Comparison of ENCODE assay signal across 8 cellular contexts in genomic region chr16:970379-970765, GRCh38. TPM values are rescaled to one million over a fixed set of nuclear protein-coding genes. Genes with fewer than 3 reads are reported as not detected.
A peak's percentile ranks its signal among the peaks of the same experiment; 100 is the strongest.
DNase-seq lines count a peak whose midpoint lies in the region; ATAC-seq and TF ChIP-seq lines count a peak whose summit lies in the region.

No MANE protein-coding gene starts in this region.

- H3K79me2 ChIP-seq in mesendoderm (ENCODE audit: control insufficient read depth, insufficient read depth, low read length) = no peaks in the 10 kb centered on the region

- ATAC-seq in GM18511 (IDR thresholded peaks at IDR 0.05; ENCODE audit: unreplicated experiment) (peak; percentile 53), HG03457 (IDR thresholded peaks at IDR 0.05; ENCODE audit: unreplicated experiment) (peak; percentile 18), GM18519 (IDR thresholded peaks at IDR 0.05; ENCODE audit: low FRiP score, unreplicated experiment) (no peak), GM18873 (IDR thresholded peaks at IDR 0.05; ENCODE audit: low FRiP score, unreplicated experiment) (no peak)

- H3K4ac ChIP-seq in mesendoderm (ENCODE audit: low read depth, low read length) = peak overlapping the region; percentile 58

- H3K9ac ChIP-seq in mesendoderm (ENCODE audit: low read length) = peak overlapping the region; percentile 89

- peak overlapping the region; percentile 66 for H3K4me2 ChIP-seq in mesendoderm (ENCODE audit: low read length)

- peak overlapping the region; percentile 45 for H3K23ac ChIP-seq in mesendoderm (ENCODE audit: low read length)

- H2BK120ac ChIP-seq in mesendoderm (ENCODE audit: low read depth, low read length) = no peak overlapping the region

- WGBS in mesendoderm (ENCODE audit: extremely low coverage, insufficient coverage, low lambda C conversion rate) = no CpG with 5 or more reads among the region's 43 CpGs

- no peak overlapping the region for H2BK15ac ChIP-seq in mesendoderm (replicated peaks; ENCODE audit: low read depth)

- no peak overlapping the region for H2AK5ac ChIP-seq in mesendoderm (ENCODE audit: low read length)

- no peak for TF ChIP-seq CTCF in cardiac fibroblast (IDR thresholded peaks at IDR 0.05; ENCODE audit: low read depth, low read length)

- peak overlapping the region; percentile 33 for H3K18ac ChIP-seq in mesendoderm (ENCODE audit: low read length)

- H4K8ac ChIP-seq in mesendoderm (ENCODE audit: low read depth, low read length) = no peak overlapping the region

- peaks cover 3% of the 10 kb centered on the region for H3K79me1 ChIP-seq in mesendoderm (ENCODE audit: low read length)

- H3K27me3 ChIP-seq in mesendoderm (ENCODE audit: insufficient read depth, low read length, poor library complexity) = no peaks in the 10 kb centered on the region

- H3K4me1 ChIP-seq in mesendoderm (ENCODE audit: control insufficient read depth, low read depth, low read length) = no peaks in the 10 kb centered on the region

- no peak overlapping the region for H4K5ac ChIP-seq in mesendoderm (ENCODE audit: low read length)

- peak overlapping the region; percentile 67 to 80 for H3K4me3 ChIP-seq in cardiac fibroblast (replicated peaks in 1 of 2; ENCODE audit: low read depth in 2 of 2, low read length in 2 of 2)
- peak overlapping the region; percentile 64 for H3K4me3 ChIP-seq in mesendoderm (ENCODE audit: low read length)

- H3K27ac ChIP-seq in mesendoderm (ENCODE audit: low read depth, low read length) = no peak overlapping the region

- DNase-seq in cardiac fibroblast (ENCODE audit: low read depth in 2 of 2) = no peak
- DNase-seq in mesendoderm = no peak
- DNase-seq in COLO829 (ENCODE audit: low spot score) = no peak
- no peak for DNase-seq in NCI-H226

- H3K36me3 ChIP-seq in mesendoderm (ENCODE audit: control insufficient read depth, insufficient read depth, low read length) = no peaks in the 10 kb centered on the region

- H2BK5ac ChIP-seq in mesendoderm (ENCODE audit: low read length) = no peak overlapping the region

- peak overlapping the region; percentile 95 for H3K56ac ChIP-seq in mesendoderm (ENCODE audit: low read length)

RNA-seq across cellular contexts. Expression of gene LMF1, which starts 0.4 kb away (rescaled TPM):
- polyA plus RNA-seq in mesendoderm (2013, experiment 1 of 2) = 1.7 TPM
- polyA plus RNA-seq in mesendoderm (2013, experiment 2 of 2) = 1.3 TPM

RNA-seq across cellular contexts. Expression of gene SOX8, which starts 11.2 kb away (rescaled TPM):
- 1.8 TPM for polyA plus RNA-seq in mesendoderm (2013, experiment 1 of 2)
- polyA plus RNA-seq in mesendoderm (2013, experiment 2 of 2) = 1.8 TPM

Comparison
In these comparisons a context has a peak if more than half of its experiments do, and no peak if none do; other contexts are left out.
1. ATAC-seq: peak in GM18511 (single experiment) and HG03457 (single experiment); none in GM18519 (single experiment) and GM18873 (single experiment).